Comparison of ENCODE assay signal across 2 cellular contexts in the genomic region with DNA sequence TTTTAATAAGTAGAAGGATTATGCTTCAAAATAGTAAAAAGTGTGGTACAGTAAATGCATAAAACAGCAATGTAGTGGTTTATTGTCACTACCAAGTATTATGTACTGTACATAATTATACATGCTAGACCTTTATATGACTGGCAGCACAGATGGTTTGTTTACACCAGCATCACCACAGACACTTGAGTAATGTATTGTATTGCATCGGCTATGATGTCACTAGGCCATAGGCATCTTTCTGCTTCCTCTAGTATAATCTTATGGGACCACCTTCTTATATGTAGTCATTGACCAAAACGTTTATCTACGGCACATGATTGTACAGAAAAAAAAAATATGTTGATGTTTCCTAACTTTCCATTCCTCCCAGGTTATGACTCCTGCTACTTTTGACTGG.
TF ChIP-seq lines count a peak whose summit lies in the region.

No MANE protein-coding gene starts in this region.

TF ChIP-seq in HEK293, 187 proteins besides CTCF, POLR2A, EP300 and RAD21 (continued from another document and continues in another):
- TF ChIP-seq ZNF560 (tag by site-specific recombination; IDR thresholded peaks at IDR 0.05; ENCODE audit: borderline replicate concordance) = no peak
- no peak for TF ChIP-seq ZNF768 (tag by site-specific recombination; IDR thresholded peaks at IDR 0.05)
- TF ChIP-seq ZNF530 (tag by site-specific recombination; IDR thresholded peaks at IDR 0.05; ENCODE audit: low read depth) = no peak
- TF ChIP-seq MZF1 (tag by site-specific recombination; IDR thresholded peaks at IDR 0.05; ENCODE audit: borderline replicate concordance) = no peak
- no peak for TF ChIP-seq ZNF169 (tag by site-specific recombination; IDR thresholded peaks at IDR 0.05)
- TF ChIP-seq ZNF558 (tag by site-specific recombination; IDR thresholded peaks at IDR 0.05) = 0 out of 2 replicates have a peak, but pooled peaks have one; percentile 15
- no peak for TF ChIP-seq ZNF112 (tag by site-specific recombination; IDR thresholded peaks at IDR 0.05)
- no peak for TF ChIP-seq ZNF707 (tag by site-specific recombination; IDR thresholded peaks at IDR 0.05)
- no peak for TF ChIP-seq ZBTB1 (tag by site-specific recombination; IDR thresholded peaks at IDR 0.05)
- TF ChIP-seq ZNF335 (tag by site-specific recombination; conservative IDR thresholded peaks at IDR 0.05) = peak; percentile 28; the same call in 1 of the 2 replicates
- TF ChIP-seq, protein P1, sequence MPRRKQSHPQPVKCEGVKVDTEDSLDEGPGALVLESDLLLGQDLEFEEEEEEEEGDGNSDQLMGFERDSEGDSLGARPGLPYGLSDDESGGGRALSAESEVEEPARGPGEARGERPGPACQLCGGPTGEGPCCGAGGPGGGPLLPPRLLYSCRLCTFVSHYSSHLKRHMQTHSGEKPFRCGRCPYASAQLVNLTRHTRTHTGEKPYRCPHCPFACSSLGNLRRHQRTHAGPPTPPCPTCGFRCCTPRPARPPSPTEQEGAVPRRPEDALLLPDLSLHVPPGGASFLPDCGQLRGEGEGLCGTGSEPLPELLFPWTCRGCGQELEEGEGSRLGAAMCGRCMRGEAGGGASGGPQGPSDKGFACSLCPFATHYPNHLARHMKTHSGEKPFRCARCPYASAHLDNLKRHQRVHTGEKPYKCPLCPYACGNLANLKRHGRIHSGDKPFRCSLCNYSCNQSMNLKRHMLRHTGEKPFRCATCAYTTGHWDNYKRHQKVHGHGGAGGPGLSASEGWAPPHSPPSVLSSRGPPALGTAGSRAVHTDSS (tag by site-specific recombination; IDR thresholded peaks at IDR 0.05) = no peak
- TF ChIP-seq, protein P2, sequence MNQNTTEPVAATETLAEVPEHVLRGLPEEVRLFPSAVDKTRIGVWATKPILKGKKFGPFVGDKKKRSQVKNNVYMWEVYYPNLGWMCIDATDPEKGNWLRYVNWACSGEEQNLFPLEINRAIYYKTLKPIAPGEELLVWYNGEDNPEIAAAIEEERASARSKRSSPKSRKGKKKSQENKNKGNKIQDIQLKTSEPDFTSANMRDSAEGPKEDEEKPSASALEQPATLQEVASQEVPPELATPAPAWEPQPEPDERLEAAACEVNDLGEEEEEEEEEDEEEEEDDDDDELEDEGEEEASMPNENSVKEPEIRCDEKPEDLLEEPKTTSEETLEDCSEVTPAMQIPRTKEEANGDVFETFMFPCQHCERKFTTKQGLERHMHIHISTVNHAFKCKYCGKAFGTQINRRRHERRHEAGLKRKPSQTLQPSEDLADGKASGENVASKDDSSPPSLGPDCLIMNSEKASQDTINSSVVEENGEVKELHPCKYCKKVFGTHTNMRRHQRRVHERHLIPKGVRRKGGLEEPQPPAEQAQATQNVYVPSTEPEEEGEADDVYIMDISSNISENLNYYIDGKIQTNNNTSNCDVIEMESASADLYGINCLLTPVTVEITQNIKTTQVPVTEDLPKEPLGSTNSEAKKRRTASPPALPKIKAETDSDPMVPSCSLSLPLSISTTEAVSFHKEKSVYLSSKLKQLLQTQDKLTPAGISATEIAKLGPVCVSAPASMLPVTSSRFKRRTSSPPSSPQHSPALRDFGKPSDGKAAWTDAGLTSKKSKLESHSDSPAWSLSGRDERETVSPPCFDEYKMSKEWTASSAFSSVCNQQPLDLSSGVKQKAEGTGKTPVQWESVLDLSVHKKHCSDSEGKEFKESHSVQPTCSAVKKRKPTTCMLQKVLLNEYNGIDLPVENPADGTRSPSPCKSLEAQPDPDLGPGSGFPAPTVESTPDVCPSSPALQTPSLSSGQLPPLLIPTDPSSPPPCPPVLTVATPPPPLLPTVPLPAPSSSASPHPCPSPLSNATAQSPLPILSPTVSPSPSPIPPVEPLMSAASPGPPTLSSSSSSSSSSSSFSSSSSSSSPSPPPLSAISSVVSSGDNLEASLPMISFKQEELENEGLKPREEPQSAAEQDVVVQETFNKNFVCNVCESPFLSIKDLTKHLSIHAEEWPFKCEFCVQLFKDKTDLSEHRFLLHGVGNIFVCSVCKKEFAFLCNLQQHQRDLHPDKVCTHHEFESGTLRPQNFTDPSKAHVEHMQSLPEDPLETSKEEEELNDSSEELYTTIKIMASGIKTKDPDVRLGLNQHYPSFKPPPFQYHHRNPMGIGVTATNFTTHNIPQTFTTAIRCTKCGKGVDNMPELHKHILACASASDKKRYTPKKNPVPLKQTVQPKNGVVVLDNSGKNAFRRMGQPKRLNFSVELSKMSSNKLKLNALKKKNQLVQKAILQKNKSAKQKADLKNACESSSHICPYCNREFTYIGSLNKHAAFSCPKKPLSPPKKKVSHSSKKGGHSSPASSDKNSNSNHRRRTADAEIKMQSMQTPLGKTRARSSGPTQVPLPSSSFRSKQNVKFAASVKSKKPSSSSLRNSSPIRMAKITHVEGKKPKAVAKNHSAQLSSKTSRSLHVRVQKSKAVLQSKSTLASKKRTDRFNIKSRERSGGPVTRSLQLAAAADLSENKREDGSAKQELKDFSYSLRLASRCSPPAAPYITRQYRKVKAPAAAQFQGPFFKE (tag by site-specific recombination; IDR thresholded peaks at IDR 0.05; ENCODE audit: borderline replicate concordance) = no peak
- no peak for TF ChIP-seq YY2 (tag by site-specific recombination; IDR thresholded peaks at IDR 0.05)
- no peak for TF ChIP-seq ZNF571 (tag by site-specific recombination; IDR thresholded peaks at IDR 0.05)
- no peak for TF ChIP-seq ZNF140 (tag by site-specific recombination; IDR thresholded peaks at IDR 0.05)
- peak; percentile 65 for TF ChIP-seq ZNF629 (tag by site-specific recombination; IDR thresholded peaks at IDR 0.05)
- TF ChIP-seq SCRT1 (tag by site-specific recombination; IDR thresholded peaks at IDR 0.05; ENCODE audit: borderline replicate concordance) = no peak
- TF ChIP-seq, protein P3, sequence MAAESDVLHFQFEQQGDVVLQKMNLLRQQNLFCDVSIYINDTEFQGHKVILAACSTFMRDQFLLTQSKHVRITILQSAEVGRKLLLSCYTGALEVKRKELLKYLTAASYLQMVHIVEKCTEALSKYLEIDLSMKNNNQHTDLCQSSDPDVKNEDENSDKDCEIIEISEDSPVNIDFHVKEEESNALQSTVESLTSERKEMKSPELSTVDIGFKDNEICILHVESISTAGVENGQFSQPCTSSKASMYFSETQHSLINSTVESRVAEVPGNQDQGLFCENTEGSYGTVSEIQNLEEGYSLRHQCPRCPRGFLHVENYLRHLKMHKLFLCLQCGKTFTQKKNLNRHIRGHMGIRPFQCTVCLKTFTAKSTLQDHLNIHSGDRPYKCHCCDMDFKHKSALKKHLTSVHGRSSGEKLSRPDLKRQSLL (tag by site-specific recombination; IDR thresholded peaks at IDR 0.05) = no peak
- TF ChIP-seq ZNF311 (tag by site-specific recombination; IDR thresholded peaks at IDR 0.05; ENCODE audit: borderline replicate concordance) = no peak

TF ChIP-seq in K562, 482 proteins besides CTCF, POLR2A, EP300 and RAD21 (continued from another document):
- TF ChIP-seq, protein P4, sequence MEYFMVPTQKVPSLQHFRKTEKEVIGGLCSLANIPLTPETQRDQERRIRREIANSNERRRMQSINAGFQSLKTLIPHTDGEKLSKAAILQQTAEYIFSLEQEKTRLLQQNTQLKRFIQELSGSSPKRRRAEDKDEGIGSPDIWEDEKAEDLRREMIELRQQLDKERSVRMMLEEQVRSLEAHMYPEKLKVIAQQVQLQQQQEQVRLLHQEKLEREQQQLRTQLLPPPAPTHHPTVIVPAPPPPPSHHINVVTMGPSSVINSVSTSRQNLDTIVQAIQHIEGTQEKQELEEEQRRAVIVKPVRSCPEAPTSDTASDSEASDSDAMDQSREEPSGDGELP (CRISPR knock-in tag; IDR thresholded peaks at IDR 0.05; ENCODE audit: borderline replicate concordance) = no peak
- TF ChIP-seq HLTF (IDR thresholded peaks at IDR 0.05) = no peak
- TF ChIP-seq, protein P5, sequence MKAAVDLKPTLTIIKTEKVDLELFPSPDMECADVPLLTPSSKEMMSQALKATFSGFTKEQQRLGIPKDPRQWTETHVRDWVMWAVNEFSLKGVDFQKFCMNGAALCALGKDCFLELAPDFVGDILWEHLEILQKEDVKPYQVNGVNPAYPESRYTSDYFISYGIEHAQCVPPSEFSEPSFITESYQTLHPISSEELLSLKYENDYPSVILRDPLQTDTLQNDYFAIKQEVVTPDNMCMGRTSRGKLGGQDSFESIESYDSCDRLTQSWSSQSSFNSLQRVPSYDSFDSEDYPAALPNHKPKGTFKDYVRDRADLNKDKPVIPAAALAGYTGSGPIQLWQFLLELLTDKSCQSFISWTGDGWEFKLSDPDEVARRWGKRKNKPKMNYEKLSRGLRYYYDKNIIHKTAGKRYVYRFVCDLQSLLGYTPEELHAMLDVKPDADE (conservative IDR thresholded peaks at IDR 0.05; ENCODE audit: control insufficient read depth, low read depth, low read length) = no peak
- TF ChIP-seq, protein P6, sequence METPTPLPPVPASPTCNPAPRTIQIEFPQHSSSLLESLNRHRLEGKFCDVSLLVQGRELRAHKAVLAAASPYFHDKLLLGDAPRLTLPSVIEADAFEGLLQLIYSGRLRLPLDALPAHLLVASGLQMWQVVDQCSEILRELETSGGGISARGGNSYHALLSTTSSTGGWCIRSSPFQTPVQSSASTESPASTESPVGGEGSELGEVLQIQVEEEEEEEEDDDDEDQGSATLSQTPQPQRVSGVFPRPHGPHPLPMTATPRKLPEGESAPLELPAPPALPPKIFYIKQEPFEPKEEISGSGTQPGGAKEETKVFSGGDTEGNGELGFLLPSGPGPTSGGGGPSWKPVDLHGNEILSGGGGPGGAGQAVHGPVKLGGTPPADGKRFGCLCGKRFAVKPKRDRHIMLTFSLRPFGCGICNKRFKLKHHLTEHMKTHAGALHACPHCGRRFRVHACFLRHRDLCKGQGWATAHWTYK (CRISPR knock-in tag; IDR thresholded peaks at IDR 0.05) = no peak
- TF ChIP-seq, protein P7, sequence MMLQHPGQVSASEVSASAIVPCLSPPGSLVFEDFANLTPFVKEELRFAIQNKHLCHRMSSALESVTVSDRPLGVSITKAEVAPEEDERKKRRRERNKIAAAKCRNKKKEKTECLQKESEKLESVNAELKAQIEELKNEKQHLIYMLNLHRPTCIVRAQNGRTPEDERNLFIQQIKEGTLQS (IDR thresholded peaks at IDR 0.05) = peak; percentile 78
- TF ChIP-seq, protein P7 (CRISPR knock-in tag; conservative IDR thresholded peaks at IDR 0.05) = no peak
- TF ChIP-seq, protein P8, sequence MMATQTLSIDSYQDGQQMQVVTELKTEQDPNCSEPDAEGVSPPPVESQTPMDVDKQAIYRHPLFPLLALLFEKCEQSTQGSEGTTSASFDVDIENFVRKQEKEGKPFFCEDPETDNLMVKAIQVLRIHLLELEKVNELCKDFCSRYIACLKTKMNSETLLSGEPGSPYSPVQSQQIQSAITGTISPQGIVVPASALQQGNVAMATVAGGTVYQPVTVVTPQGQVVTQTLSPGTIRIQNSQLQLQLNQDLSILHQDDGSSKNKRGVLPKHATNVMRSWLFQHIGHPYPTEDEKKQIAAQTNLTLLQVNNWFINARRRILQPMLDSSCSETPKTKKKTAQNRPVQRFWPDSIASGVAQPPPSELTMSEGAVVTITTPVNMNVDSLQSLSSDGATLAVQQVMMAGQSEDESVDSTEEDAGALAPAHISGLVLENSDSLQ (IDR thresholded peaks at IDR 0.05) = peak; percentile 29; the same call in 1 of the 2 replicates
- TF ChIP-seq, protein P9, sequence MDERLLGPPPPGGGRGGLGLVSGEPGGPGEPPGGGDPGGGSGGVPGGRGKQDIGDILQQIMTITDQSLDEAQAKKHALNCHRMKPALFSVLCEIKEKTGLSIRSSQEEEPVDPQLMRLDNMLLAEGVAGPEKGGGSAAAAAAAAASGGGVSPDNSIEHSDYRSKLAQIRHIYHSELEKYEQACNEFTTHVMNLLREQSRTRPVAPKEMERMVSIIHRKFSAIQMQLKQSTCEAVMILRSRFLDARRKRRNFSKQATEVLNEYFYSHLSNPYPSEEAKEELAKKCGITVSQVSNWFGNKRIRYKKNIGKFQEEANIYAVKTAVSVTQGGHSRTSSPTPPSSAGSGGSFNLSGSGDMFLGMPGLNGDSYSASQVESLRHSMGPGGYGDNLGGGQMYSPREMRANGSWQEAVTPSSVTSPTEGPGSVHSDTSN (CRISPR knock-in tag; IDR thresholded peaks at IDR 0.05; ENCODE audit: low read depth) = no peak
- TF ChIP-seq, protein P9 (tag; conservative IDR thresholded peaks at IDR 0.05; ENCODE audit: low read depth) = 0 out of 2 replicates have a peak, but pooled peaks have one; percentile 5
- TF ChIP-seq CREM (IDR thresholded peaks at IDR 0.05; ENCODE audit: low read depth) = peak; percentile 51; the same call in 1 of the 2 replicates
- TF ChIP-seq SMAD4 (CRISPR knock-in tag; conservative IDR thresholded peaks at IDR 0.05) = no peak
- TF ChIP-seq MED1 (CRISPR knock-in tag; IDR thresholded peaks at IDR 0.05; ENCODE audit: borderline replicate concordance) = no peak
TF ChIP-seq in K562: peak in this region for 8.
